ENCODE assay signal across 38 cellular contexts in genomic region chr9:1411826-1412225, GRCh38.
"Had no signal": no experiment of that assay in that cellular context is flagged by ENCODE, and none has a peak within 500 bp of the region (broad histone marks: within the 10 kb centered on the region; RNA-seq: fewer than 3 reads in every experiment).

No MANE protein-coding gene starts in this region.

- DNase-seq: activated B cell treated with CpG ODN at 0.5 μM for 24 hours; activated CD4-positive, alpha-beta memory T cell treated with anti-CD3 and anti-CD28 coated beads for 36 hours; activated CD4-positive, alpha-beta T cell treated with anti-CD3 and anti-CD28 coated beads for 36 hours; activated CD4-positive, alpha-beta T cell treated with anti-CD3 and anti-CD28 coated beads for 48 hours; activated CD4-positive, alpha-beta T cell treated with anti-CD3 and anti-CD28 coated beads, Interleukin-2, amount 50 U/mL, for 1 hour; activated CD4-positive, alpha-beta T cell treated with anti-CD3 and anti-CD28 coated beads, Interleukin-2, amount 50 U/mL, for 4 hours; activated CD4-positive, CD25-positive, alpha-beta regulatory T cell treated with anti-CD3 and anti-CD28 coated beads, Interleukin-2, amount 50 U/mL, for 72 hours; activated CD8-positive, alpha-beta memory T cell treated with anti-CD3 and anti-CD28 coated beads, Interleukin-2, amount 50 U/mL, for 4 hours; activated effector memory CD4-positive, alpha-beta T cell treated with anti-CD3 and anti-CD28 coated beads, Interleukin-2, amount 50 U/mL, for 16 hours; activated gamma-delta T cell treated with Interleukin-2 at 50 U/mL for 16 hours; activated naive CD4-positive, alpha-beta T cell; activated naive CD4-positive, alpha-beta T cell treated with anti-CD3 and anti-CD28 coated beads for 36 hours; activated naive CD4-positive, alpha-beta T cell treated with anti-CD3 and anti-CD28 coated beads, Interleukin-2, amount 50 U/mL, for 16 hours; activated naive CD8-positive, alpha-beta T cell treated with anti-CD3 and anti-CD28 coated beads for 36 hours; activated T-cell treated with anti-CD3 and anti-CD28 coated beads for 4 hours; activated T-cell treated with anti-CD3 and anti-CD28 coated beads, Interleukin-2, amount 50 U/mL, for 1 hour; activated T-cell treated with anti-CD3 and anti-CD28 coated beads, Interleukin-2, amount 50 U/mL, for 4 hours; activated T-cell treated with anti-CD3 and anti-CD28 coated beads, Interleukin-2, amount 50 U/mL, for 72 hours; adrenal gland; amniotic stem cell; anterior cingulate cortex; caudate nucleus; cerebellar nuclear complex; T-helper 1 cell; T-helper 2 cell; T-helper 9 cell had no signal

- H3K36me3 Mint-ChIP-seq: activated CD4-positive, alpha-beta memory T cell treated with anti-CD3 and anti-CD28 coated beads for 36 hours; activated naive CD8-positive, alpha-beta T cell treated with anti-CD3 and anti-CD28 coated beads for 36 hours; brain had no signal

- H3K4me1 Mint-ChIP-seq: activated B cell treated with CpG ODN at 0.5 μM for 24 hours; activated CD4-positive, alpha-beta T cell treated with anti-CD3 and anti-CD28 coated beads for 36 hours; activated naive CD8-positive, alpha-beta T cell treated with anti-CD3 and anti-CD28 coated beads for 36 hours; central memory CD8-positive, alpha-beta T cell had no signal

- H3K9me3 Mint-ChIP-seq: activated B cell treated with CpG ODN at 0.5 μM for 24 hours; activated CD4-positive, alpha-beta memory T cell treated with anti-CD3 and anti-CD28 coated beads for 36 hours; activated naive CD4-positive, alpha-beta T cell treated with anti-CD3 and anti-CD28 coated beads for 36 hours; activated naive CD8-positive, alpha-beta T cell treated with anti-CD3 and anti-CD28 coated beads for 36 hours; activated T-cell treated with anti-CD3 and anti-CD28 coated beads, Interleukin-2, amount 50 U/mL, for 4 hours; activated T-cell treated with anti-CD3 and anti-CD28 coated beads, Interleukin-2, amount 50 U/mL, for 72 hours; activated T-helper 1 cell treated with anti-CD3 and anti-CD28 coated beads, Interleukin-12 subunit alpha, Interleukin-12 subunit beta, Interleukin-2, Interleukin-4 antibody, amounts not matched to agents 30 ng/mL and 10 ng/mL and 1 ng/mL, durations not matched to agents 14 hours and 24 hours and 36 hours; activated T-helper 17 cell treated with anti-CD3 and anti-CD28 coated beads, Interleukin-2, amount 50 U/mL, for 72 hours; central memory CD8-positive, alpha-beta T cell; T-helper 1 cell treated with Interleukin-12 subunit alpha and Interleukin-12 subunit beta and Interleukin-4 antibody, amounts not matched to agents 30 μg/mL and 1 μg/mL, for 36 hours; T-helper 2 cell treated with Interferon-gamma antibody and Interleukin-4, amounts not matched to agents 5 μg/mL and 100 μg/mL, for 36 hours had no signal

- H3K4me1 ChIP-seq: adrenal gland, ascending aorta had no signal

- H3K9me3 ChIP-seq: adrenal gland, ascending aorta had no signal

- H3K4me3 Mint-ChIP-seq: activated B cell treated with CpG ODN at 0.5 μM for 24 hours; activated CD4-positive, alpha-beta memory T cell treated with anti-CD3 and anti-CD28 coated beads for 36 hours; activated CD4-positive, alpha-beta T cell treated with anti-CD3 and anti-CD28 coated beads for 36 hours; activated naive CD4-positive, alpha-beta T cell treated with anti-CD3 and anti-CD28 coated beads for 36 hours; activated naive CD8-positive, alpha-beta T cell treated with anti-CD3 and anti-CD28 coated beads for 36 hours; activated T-cell treated with anti-CD3 and anti-CD28 coated beads, Interleukin-2, amount 50 U/mL, for 4 hours; activated T-cell treated with anti-CD3 and anti-CD28 coated beads, Interleukin-2, amount 50 U/mL, for 72 hours; activated T-helper 1 cell treated with anti-CD3 and anti-CD28 coated beads, Interleukin-12 subunit alpha, Interleukin-12 subunit beta, Interleukin-2, Interleukin-4 antibody, amounts not matched to agents 30 ng/mL and 10 ng/mL and 1 ng/mL, durations not matched to agents 14 hours and 24 hours and 36 hours; activated T-helper 17 cell treated with anti-CD3 and anti-CD28 coated beads, Interleukin-2, amount 50 U/mL, for 72 hours; brain; central memory CD8-positive, alpha-beta T cell; T-helper 1 cell treated with Interleukin-12 subunit alpha and Interleukin-12 subunit beta and Interleukin-4 antibody, amounts not matched to agents 30 μg/mL and 1 μg/mL, for 36 hours; T-helper 2 cell treated with Interferon-gamma antibody and Interleukin-4, amounts not matched to agents 5 μg/mL and 100 μg/mL, for 36 hours had no signal

- ATAC-seq: activated CD4-positive, alpha-beta T cell treated with anti-CD3 and anti-CD28 coated beads for 36 hours; activated naive CD4-positive, alpha-beta T cell treated with anti-CD3 and anti-CD28 coated beads, Interleukin-2, amount 50 U/mL, for 72 hours; activated T-cell treated with anti-CD3 and anti-CD28 coated beads, Interleukin-2, amount 50 U/mL, for 4 hours; activated T-cell treated with anti-CD3 and anti-CD28 coated beads, Interleukin-2, amount 50 U/mL, for 72 hours; activated T-helper 17 cell treated with anti-CD3 and anti-CD28 coated beads, Interleukin-2, amount 50 U/mL, for 72 hours had no signal

- H3K36me3 ChIP-seq: adrenal gland, ascending aorta, cardiac muscle cell had no signal

- H3K27me3 ChIP-seq: adrenal gland, ascending aorta, cardiac muscle cell had no signal

- H3K27ac ChIP-seq: adrenal gland, ascending aorta, cardiac muscle cell, VCaP had no signal

- H3K4me3 ChIP-seq: adrenal gland, ascending aorta, cardiac muscle cell had no signal

- FAIRE-seq: bronchial epithelial cell, TTC549 had no signal

- H3K27me3 Mint-ChIP-seq: activated B cell treated with CpG ODN at 0.5 μM for 24 hours; activated CD4-positive, alpha-beta memory T cell treated with anti-CD3 and anti-CD28 coated beads for 36 hours; central memory CD8-positive, alpha-beta T cell had no signal

- H3K27ac Mint-ChIP-seq: activated B cell treated with CpG ODN at 0.5 μM for 24 hours; activated CD4-positive, alpha-beta memory T cell treated with anti-CD3 and anti-CD28 coated beads for 36 hours; activated CD4-positive, alpha-beta T cell treated with anti-CD3 and anti-CD28 coated beads for 36 hours; activated naive CD4-positive, alpha-beta T cell treated with anti-CD3 and anti-CD28 coated beads for 36 hours; activated naive CD4-positive, alpha-beta T cell treated with anti-CD3 and anti-CD28 coated beads, Interleukin-2, amount 50 U/mL, for 72 hours; activated naive CD8-positive, alpha-beta T cell treated with anti-CD3 and anti-CD28 coated beads for 36 hours; activated T-cell treated with anti-CD3 and anti-CD28 coated beads, Interleukin-2, amount 50 U/mL, for 72 hours; activated T-helper 1 cell treated with anti-CD3 and anti-CD28 coated beads, Interleukin-12 subunit alpha, Interleukin-12 subunit beta, Interleukin-2, Interleukin-4 antibody, amounts not matched to agents 30 ng/mL and 10 ng/mL and 1 ng/mL, durations not matched to agents 14 hours and 24 hours and 36 hours; activated T-helper 17 cell treated with anti-CD3 and anti-CD28 coated beads, Interleukin-2, amount 50 U/mL, for 72 hours; brain; T-helper 1 cell treated with Interleukin-12 subunit alpha and Interleukin-12 subunit beta and Interleukin-4 antibody, amounts not matched to agents 30 μg/mL and 1 μg/mL, for 36 hours; T-helper 2 cell treated with Interferon-gamma antibody and Interleukin-4, amounts not matched to agents 5 μg/mL and 100 μg/mL, for 36 hours had no signal
